ENCODE assay signal across 10 cellular contexts in genomic region chr3:183518446-183519185, GRCh38. TPM values are rescaled to one million over a fixed set of nuclear protein-coding genes. Genes with fewer than 3 reads are reported as not detected.
A peak's percentile ranks its signal among the peaks of the same experiment; 100 is the strongest.
DNase-seq lines count a peak whose midpoint lies in the region; ATAC-seq and TF ChIP-seq lines count a peak whose summit lies in the region.
"Had no signal": no experiment of that assay in that cellular context is flagged by ENCODE, and none has a peak within 500 bp of the region (broad histone marks: within the 10 kb centered on the region; RNA-seq: fewer than 3 reads in every experiment).

No MANE protein-coding gene starts in this region.

- CTCF ChIA-PET in T-cell (lab: Charles Lee), result no interaction called here

- H2BK5ac ChIP-seq in H9 (ENCODE audit: insufficient read length, low read length), result no peak overlapping the region

- no peak for ATAC-seq in T-cell (replicated peaks in 1 of 4)

- peak overlapping the region; percentile 23 for H3K18ac ChIP-seq in H9 (ENCODE audit: insufficient read length, low read depth, low read length)

- no peak overlapping the region for H4K8ac ChIP-seq in H9 (replicated peaks; ENCODE audit: insufficient read length, low read depth, low read length)

- H4K91ac ChIP-seq in H9 (ENCODE audit: insufficient read length, low read depth, low read length), result no peak overlapping the region

- H3K36me3 Mint-ChIP-seq in H9 (ENCODE audit: insufficient read depth in 1 of 3, low read depth in 3 of 3) (peaks cover 0 to 3% (median 2%) of the 10 kb centered on the region in 3 experiments; a peak in 1 of 7 replicates), T-cell (peaks cover 56% of the 10 kb centered on the region)

- peak overlapping the region in 7 of 11 experiments; percentile 14 to 50 (median 35); a peak in 10 of 22 replicates for H3K27ac ChIP-seq in BLaER1 treated with 17β-estradiol and CSF1 and Interleukin-3, amounts not matched to agents 10 nM and 100 nM
- H3K27ac ChIP-seq in H9 (ENCODE audit: insufficient read length, low read depth, low read length), result no peak overlapping the region
- H3K27ac ChIP-seq in iPS-18a (ENCODE audit: low read length), result no peak overlapping the region

- no peaks in the 10 kb centered on the region for H3K79me1 ChIP-seq in H9 (ENCODE audit: insufficient read depth, low read depth, low read length, poor library complexity, severe bottlenecking)

- no peak overlapping the region for H3K4me3 ChIP-seq in BLaER1 treated with 17β-estradiol and CSF1 and Interleukin-3, amounts not matched to agents 10 nM and 100 nM
- no peak overlapping the region for H3K4me3 ChIP-seq in iPS-18a (ENCODE audit: low read length)

- no peak overlapping the region for H3T11ph ChIP-seq in H9 (ENCODE audit: low read length)

- H3K56ac ChIP-seq in H9 (ENCODE audit: insufficient read length, low read depth, low read length), result no peak overlapping the region

- peak overlapping the region; percentile 94 for H2AFZ ChIP-seq in H9 (ENCODE audit: low read length)

- H3K27ac Mint-ChIP-seq in H9 (peak overlapping the region in 2 of 3 experiments; percentile 16 to 78; a peak in 5 of 7 replicates), T-cell (peak overlapping the region; percentile 61 to 86)

- H2BK12ac ChIP-seq in H9 (ENCODE audit: insufficient read length, low read depth, low read length), result no peak overlapping the region

- H3K9me3 Mint-ChIP-seq in H9, result peaks cover 0 to 3% of the 10 kb centered on the region in 2 experiments; a peak in 1 of 5 replicates
- no peaks in the 10 kb centered on the region for H3K9me3 Mint-ChIP-seq in T-cell

- H3K23ac ChIP-seq in H9 (ENCODE audit: insufficient read length, low read depth, low read length), result no peak overlapping the region

- H3K4me2 ChIP-seq in BLaER1 treated with 17β-estradiol and CSF1 and Interleukin-3, amounts not matched to agents 10 nM and 100 nM, result peak overlapping the region; percentile 1 to 85 (median 15); a peak in 8 of 22 replicates
- no peak overlapping the region for H3K4me2 ChIP-seq in H9 (ENCODE audit: insufficient read depth, insufficient read length, low read length)

- 0 out of 22 replicates have a peak overlapping the region, but pooled peaks of 1 of the 11 experiments have one; percentile 20 for H3K9ac ChIP-seq in BLaER1 treated with 17β-estradiol and CSF1 and Interleukin-3, amounts not matched to agents 10 nM and 100 nM
- H3K9ac ChIP-seq in H9 (ENCODE audit: extremely low read depth, insufficient read length, low read length) (no peak overlapping the region), iPS-18a (ENCODE audit: low read length) (peak overlapping the region; percentile 1)

- peaks cover 54 to 63% (median 57%) of the 10 kb centered on the region in 10 experiments for H3K4me1 ChIP-seq in BLaER1 treated with 17β-estradiol and CSF1 and Interleukin-3, amounts not matched to agents 10 nM and 100 nM
- H3K4me1 ChIP-seq in H9 (ENCODE audit: insufficient read depth, low read length) (peaks cover 9% of the 10 kb centered on the region; the same call in 1 of the 2 replicates), iPS-18a (ENCODE audit: control insufficient read depth, low read depth, low read length) (peaks cover 18% of the 10 kb centered on the region)

- H3K14ac ChIP-seq in H9 (ENCODE audit: insufficient read depth, low read length), result peak overlapping the region; percentile 6; the same call in 1 of the 2 replicates

- no peak overlapping the region for H2BK15ac ChIP-seq in H9 (ENCODE audit: low read depth, low read length)

- H3K9me3 ChIP-seq in BLaER1 treated with 17β-estradiol and CSF1 and Interleukin-3, amounts not matched to agents 10 nM and 100 nM (replicated peaks in 1 of 11), result no peaks in the 10 kb centered on the region
- H3K9me3 ChIP-seq in H9 (ENCODE audit: control insufficient read depth, low read depth, low read length), result no peaks in the 10 kb centered on the region
- no peaks in the 10 kb centered on the region for H3K9me3 ChIP-seq in iPS-18a (ENCODE audit: control insufficient read depth, low read depth, low read length)

- no peak overlapping the region for H2BK120ac ChIP-seq in H9 (ENCODE audit: low read depth, low read length, poor library complexity, severe bottlenecking)

- no peak overlapping the region for H3K4ac ChIP-seq in H9 (ENCODE audit: low read depth, low read length)

- H3K79me2 ChIP-seq in H9 (ENCODE audit: insufficient read depth, low read length), result no peaks in the 10 kb centered on the region

- WGBS in H9 (ENCODE audit: extremely low coverage, insufficient read length, low lambda C conversion rate), result no CpG with 5 or more reads among the region's 10 CpGs

- no peaks in the 10 kb centered on the region for H3K27me3 ChIP-seq in BLaER1 treated with 17β-estradiol and CSF1 and Interleukin-3, amounts not matched to agents 10 nM and 100 nM
- H3K27me3 ChIP-seq in H9 (ENCODE audit: insufficient read depth, low read length) (no peaks in the 10 kb centered on the region; the same call in 1 of the 2 replicates), iPS-18a (ENCODE audit: control insufficient read depth, insufficient read depth, low read length) (no peaks in the 10 kb centered on the region)

- peaks cover 47 to 86% (median 72%) of the 10 kb centered on the region in 11 experiments for H3K36me3 ChIP-seq in BLaER1 treated with 17β-estradiol and CSF1 and Interleukin-3, amounts not matched to agents 10 nM and 100 nM
- no peaks in the 10 kb centered on the region for H3K36me3 ChIP-seq in iPS-18a (ENCODE audit: control insufficient read depth, low read depth, low read length)

- H3K4me3 Mint-ChIP-seq in H9, result no peak overlapping the region; a peak in 1 of 5 replicates
- peak overlapping the region in 1 of 3 donors; percentile 58 for H3K4me3 Mint-ChIP-seq in T-cell

- peak overlapping the region; percentile 91 for H4K5ac ChIP-seq in H9 (ENCODE audit: insufficient read length, low read depth, low read length)

- H4K20me1 ChIP-seq in BLaER1 treated with 17β-estradiol and CSF1 and Interleukin-3, amounts not matched to agents 10 nM and 100 nM, result peaks cover 0 to 38% (median 13%) of the 10 kb centered on the region in 11 experiments; a peak in 8 of 22 replicates
- no peaks in the 10 kb centered on the region for H4K20me1 ChIP-seq in H9 (ENCODE audit: control insufficient read depth, insufficient read depth, insufficient read length)

- H3K23me2 ChIP-seq in H9 (ENCODE audit: insufficient read length, low read depth, low read length, poor library complexity, severe bottlenecking), result no peaks in the 10 kb centered on the region

- H2AK5ac ChIP-seq in H9 (ENCODE audit: insufficient read length, low read length), result no peak overlapping the region

- DNase-seq in H9, result no peak
- DNase-seq in T-cell, result no peak
- DNase-seq in DMS79 treated with DMSO at 0.1 percent for 48 hours (lab: John Stamatoyannopoulos, UW), result no peak
- no peak for DNase-seq in NCI-H2196 (lab: John Stamatoyannopoulos, UW; ENCODE audit: unreplicated experiment)
- DNase-seq in DMS53 treated with DMSO at 0.1 percent for 48 hours (lab: John Stamatoyannopoulos, UW; ENCODE audit: unreplicated experiment), result no peak
- no peak for DNase-seq in NCI-H2171 treated with DMSO at 0.1 percent for 48 hours (lab: John Stamatoyannopoulos, UW)
- DNase-seq: DND-41 had no signal

- POLR2A ChIA-PET in T-cell (lab: Charles Lee), result interaction anchor here in 1 of 2 donors (1.1 kb wide), 1 partner anchor 23 kb away, joined by 4 read pairs; no protein-coding TSS in a partner anchor

- peaks cover 6% of the 10 kb centered on the region for H3K27me3 Mint-ChIP-seq in H9 (ENCODE audit: low read depth)
- H3K27me3 Mint-ChIP-seq in T-cell, result no peaks in the 10 kb centered on the region

- H3K4me1 Mint-ChIP-seq in H9, result peaks cover 40 to 44% of the 10 kb centered on the region in 2 experiments
- peaks cover 70 to 76% (median 75%) of the 10 kb centered on the region in 3 donors for H3K4me1 Mint-ChIP-seq in T-cell

- no peak for TF ChIP-seq CTCF in H9 (conservative IDR thresholded peaks at IDR 0.05)

- no peak overlapping the region for H2BK20ac ChIP-seq in H9 (ENCODE audit: low read depth, low read length, poor library complexity, severe bottlenecking)

RNA-seq across cellular contexts. Expression of gene KLHL6, which starts 36.9 kb away (rescaled TPM):
- total RNA-seq in H9 (2021) (not detected in 2 replicates), T-cell (10 to 100 TPM; 34.8 to 54.7 (median 52.5) TPM)
- total RNA-seq: NCI-H460 had no signal

Comparison
In these comparisons a context has a peak if more than half of its experiments do, and no peak if none do; other contexts are left out.
1. H3K27ac ChIP-seq: peak in BLaER1 treated with 17β-estradiol and CSF1 and Interleukin-3, amounts not matched to agents 10 nM and 100 nM (7 of 11); none in H9 (single experiment) and iPS-18a (single experiment).
2. RNA of gene KLHL6, which starts 36.9 kb away (total RNA-seq): 34.8 to 54.7 TPM in T-cell; not detected in H9; every median in the first group is over 10 times any median in the second.